In genomic region chr3:105824129-105824528, GRCh38 we compare ENCODE assay signal across 12 cellular contexts. TPM values are rescaled to one million over a fixed set of nuclear protein-coding genes. Genes with fewer than 3 reads are reported as not detected.
A peak's percentile ranks its signal among the peaks of the same experiment; 100 is the strongest.
DNase-seq lines count a peak whose midpoint lies in the region; ATAC-seq and TF ChIP-seq lines count a peak whose summit lies in the region.
"Had no signal": no experiment of that assay in that cellular context is flagged by ENCODE, and none has a peak within 500 bp of the region (broad histone marks: within the 10 kb centered on the region; RNA-seq: fewer than 3 reads in every experiment).

No MANE protein-coding gene starts in this region.

- no peaks in the 10 kb centered on the region for H3K27me3 Mint-ChIP-seq in activated naive CD8-positive, alpha-beta T cell treated with anti-CD3 and anti-CD28 coated beads, Interleukin-2, amount 10 ng/mL, durations not matched to agents 7 days and 5 days
- no peaks in the 10 kb centered on the region for H3K27me3 Mint-ChIP-seq in memory B cell

- H3K4me1 ChIP-seq in heart left ventricle (peaks cover 11 to 80% (median 58%) of the 10 kb centered on the region in 12 donors), transverse colon (peaks cover 16 to 61% (median 32%) of the 10 kb centered on the region in 4 donors)
- H3K4me1 ChIP-seq: BLaER1 had no signal

- H3K9me3 ChIP-seq in heart left ventricle (no peaks in the 10 kb centered on the region), transverse colon (no peaks in the 10 kb centered on the region)
- H3K9me3 ChIP-seq: BLaER1 had no signal

- TF ChIP-seq EP300 in transverse colon (IDR thresholded peaks at IDR 0.05; ENCODE audit: low read depth) = no peak

- no peak overlapping the region for H3K4me3 Mint-ChIP-seq in activated naive CD8-positive, alpha-beta T cell treated with anti-CD3 and anti-CD28 coated beads, Interleukin-2, amount 10 ng/mL, durations not matched to agents 7 days and 5 days
- no peak overlapping the region for H3K4me3 Mint-ChIP-seq in memory B cell

- ATAC-seq in heart left ventricle = no peak
- no peak for ATAC-seq in Right ventricle myocardium inferior
- no peak for ATAC-seq in activated naive CD8-positive, alpha-beta T cell treated with anti-CD3 and anti-CD28 coated beads, Interleukin-2, amount 10 ng/mL, durations not matched to agents 7 days and 5 days (ENCODE audit: low read depth)
- ATAC-seq in memory B cell (ENCODE audit: low read depth) = no peak
- no peak for ATAC-seq in GM19328 (IDR thresholded peaks at IDR 0.05; ENCODE audit: unreplicated experiment)
- no peak for ATAC-seq in HG03521 (IDR thresholded peaks at IDR 0.05; ENCODE audit: unreplicated experiment)
- ATAC-seq: left lobe of liver had no signal

- peaks cover 0 to 4% (median 0%) of the 10 kb centered on the region in 9 donors for H3K36me3 ChIP-seq in heart left ventricle
- H3K36me3 ChIP-seq in transverse colon = no peaks in the 10 kb centered on the region

- peaks cover 66% of the 10 kb centered on the region for H3K36me3 Mint-ChIP-seq in activated naive CD8-positive, alpha-beta T cell treated with anti-CD3 and anti-CD28 coated beads, Interleukin-2, amount 10 ng/mL, durations not matched to agents 7 days and 5 days
- peaks cover 35% of the 10 kb centered on the region for H3K36me3 Mint-ChIP-seq in memory B cell

- H3K27ac Mint-ChIP-seq in activated naive CD8-positive, alpha-beta T cell treated with anti-CD3 and anti-CD28 coated beads, Interleukin-2, amount 10 ng/mL, durations not matched to agents 7 days and 5 days = peak overlapping the region; percentile 22
- H3K27ac Mint-ChIP-seq in memory B cell = peak overlapping the region; percentile 72

- H3K4me3 ChIP-seq in heart left ventricle = no peak overlapping the region
- H3K4me3 ChIP-seq in transverse colon = no peak overlapping the region
- H3K4me3 ChIP-seq: BLaER1, skin epidermis had no signal

- in situ Hi-C loops in transverse colon (cut with MboI; ENCODE audit: low pct_ligation_motif_present in 1 of 4, low pct_unique_long_range_greater_than_20kb in 1 of 4, low sequenced_read_pairs in 3 of 4) = no loop called here

- H3K27me3 ChIP-seq in heart left ventricle (no peaks in the 10 kb centered on the region), transverse colon (no peaks in the 10 kb centered on the region)
- H3K27me3 ChIP-seq: BLaER1 had no signal

- H3K9me3 Mint-ChIP-seq in activated naive CD8-positive, alpha-beta T cell treated with anti-CD3 and anti-CD28 coated beads, Interleukin-2, amount 10 ng/mL, durations not matched to agents 7 days and 5 days = peaks cover 1% of the 10 kb centered on the region
- H3K9me3 Mint-ChIP-seq in memory B cell = no peaks in the 10 kb centered on the region

- peaks cover 52% of the 10 kb centered on the region for H3K4me1 Mint-ChIP-seq in activated naive CD8-positive, alpha-beta T cell treated with anti-CD3 and anti-CD28 coated beads, Interleukin-2, amount 10 ng/mL, durations not matched to agents 7 days and 5 days
- H3K4me1 Mint-ChIP-seq in memory B cell = peaks cover 36% of the 10 kb centered on the region

- intact Hi-C loops in heart left ventricle (cut with DNase I) = loop anchor here in 1 of 10 donors (5.0 kb wide), 1 partner anchor 43 kb away; the partner anchor contains the start of gene CBLB
- intact Hi-C loops in Right ventricle myocardium inferior (cut with DNase I) = no loop called here
- intact Hi-C loops in transverse colon (cut with DNase I; ENCODE audit: low total_unique reads) = no loop called here

- DNase-seq in heart left ventricle = no peak
- no peak for DNase-seq in Right ventricle myocardium inferior (ENCODE audit: missing footprints)
- DNase-seq in activated naive CD8-positive, alpha-beta T cell treated with anti-CD3 and anti-CD28 coated beads, Interleukin-2, amount 10 ng/mL, durations not matched to agents 7 days and 5 days = no peak
- no peak for DNase-seq in memory B cell (ENCODE audit: low spot score in 2 of 2)
- no peak for DNase-seq in transverse colon
- DNase-seq in HCEC 1CT = no peak
- DNase-seq: NCI-H146 had no signal

- no peak for TF ChIP-seq POLR2A in heart left ventricle (IDR thresholded peaks at IDR 0.05)
- TF ChIP-seq POLR2A in transverse colon (IDR thresholded peaks at IDR 0.05) = no peak

- H3K27ac ChIP-seq in heart left ventricle (peak overlapping the region; percentile 66 to 86 (median 76)), transverse colon (peak overlapping the region; percentile 47 to 71 (median 64))
- H3K27ac ChIP-seq: BLaER1 had no signal

- 84 to 90% (median 89%) methylated on average over 2 of the region's 2 CpGs for WGBS in heart left ventricle, 4 donors
- WGBS in transverse colon (ENCODE audit: low coverage in 1 of 2), 2 donors = 60 to 61% methylated on average over 2 of the region's 2 CpGs

- TF ChIP-seq CTCF in heart left ventricle (IDR thresholded peaks at IDR 0.05) (no peak), transverse colon (IDR thresholded peaks at IDR 0.05) (no peak)

- POLR2A ChIA-PET in activated naive CD8-positive, alpha-beta T cell treated with anti-CD3 and anti-CD28 coated beads, Interleukin-2, amount 10 ng/mL, durations not matched to agents 7 days and 5 days (lab: Charles Lee) = interaction anchor here (1.0 to 4.2 kb wide), 2 partner anchors 16 to 45 kb away, joined by 3 to 13 read pairs; partner anchors contain the start of gene CBLB

RNA-seq across cellular contexts. Expression of gene CBLB, which starts 44.7 kb away (rescaled TPM):
- total RNA-seq in heart left ventricle = 10 to 100 TPM; 30.0 to 74.4 (median 44.8) TPM
- polyA plus RNA-seq in heart left ventricle = 10 to 100 TPM; 18.6 to 25.4 TPM
- 54.6 TPM for total RNA-seq in Right ventricle myocardium inferior
- total RNA-seq in activated naive CD8-positive, alpha-beta T cell treated with anti-CD3 and anti-CD28 coated beads, Interleukin-2, amount 10 ng/mL, durations not matched to agents 7 days and 5 days = 100 to 1,000 TPM; 146 to 157 TPM
- total RNA-seq in transverse colon = 10 to 100 TPM; 25.1 to 76.2 (median 63.6) TPM
